In genomic region chr3:51397389-51397788, GRCh38 we compare ENCODE assay signal across 15 cellular contexts. TPM values are rescaled to one million over a fixed set of nuclear protein-coding genes. Genes with fewer than 3 reads are reported as not detected.
DNase-seq lines count a peak whose midpoint lies in the region; ATAC-seq and TF ChIP-seq lines count a peak whose summit lies in the region.
"Had no signal": no experiment of that assay in that cellular context is flagged by ENCODE, and none has a peak within 500 bp of the region (broad histone marks: within the 10 kb centered on the region; RNA-seq: fewer than 3 reads in every experiment).

No MANE protein-coding gene starts in this region.

- no peaks in the 10 kb centered on the region for H3K9me3 Mint-ChIP-seq in Calu3 (ENCODE audit: low read depth, unreplicated experiment)
- no peaks in the 10 kb centered on the region for H3K9me3 Mint-ChIP-seq in activated naive CD8-positive, alpha-beta T cell treated with anti-CD3 and anti-CD28 coated beads, Interleukin-2, amount 50 U/mL, for 24 hours

- H3K9me2 ChIP-seq in neural cell (ENCODE audit: insufficient read depth, low read length), result no peaks in the 10 kb centered on the region

- POLR2A ChIA-PET in AG04450 (lab: Yijun Ruan, JAX), result interaction anchor here (0.5 kb wide), 1 partner anchor 103 kb away, joined by 9 read pairs; no protein-coding TSS in a partner anchor

- no peak for TF ChIP-seq EP300 in neural cell (conservative IDR thresholded peaks at IDR 0.05; ENCODE audit: poor library complexity, severe bottlenecking)

- no peak for DNase-seq in AG04450 (ENCODE audit: low read depth, low spot score)
- DNase-seq in Calu3, result no peak
- DNase-seq in activated naive CD8-positive, alpha-beta T cell treated with anti-CD3 and anti-CD28 coated beads, Interleukin-2, amount 50 U/mL, for 24 hours, result no peak
- no peak for DNase-seq in GM10266 (ENCODE audit: extremely low spot score)
- DNase-seq: C1 segment of cervical spinal cord; effector memory CD4-positive, alpha-beta T cell; mesendoderm; NCI-H1694 treated with DMSO at 0.1 percent for 48 hours; NCI-H510A; substantia nigra had no signal

- TF ChIP-seq CTCF in AG04450 (IDR thresholded peaks at IDR 0.05; ENCODE audit: low read depth, low read length) (no peak), Calu3 (IDR thresholded peaks at IDR 0.05; ENCODE audit: unreplicated experiment) (no peak), neural cell (IDR thresholded peaks at IDR 0.05; ENCODE audit: poor library complexity, severe bottlenecking) (no peak), GM10266 (IDR thresholded peaks at IDR 0.05; ENCODE audit: control insufficient read depth, insufficient read depth, low read depth, missing control alignments) (no peak)

- TF ChIP-seq RAD21 in neural cell (conservative IDR thresholded peaks at IDR 0.05), result no peak

- ATAC-seq in activated naive CD8-positive, alpha-beta T cell treated with anti-CD3 and anti-CD28 coated beads, Interleukin-2, amount 50 U/mL, for 24 hours, result no peak
- no peak for ATAC-seq in GM21367 (IDR thresholded peaks at IDR 0.05; ENCODE audit: unreplicated experiment)
- ATAC-seq in HG03097 (IDR thresholded peaks at IDR 0.05; ENCODE audit: low FRiP score, unreplicated experiment), result no peak
- ATAC-seq: pancreas had no signal

- peaks cover 26% of the 10 kb centered on the region for H3K79me2 ChIP-seq in neural cell (replicated peaks; ENCODE audit: insufficient read depth, low read length)

- peak overlapping the region; percentile 18 for H3K9ac ChIP-seq in neural cell (ENCODE audit: low read length)

- H3K27me3 ChIP-seq in AG04450 (ENCODE audit: control insufficient read depth, insufficient read depth, low read length) (no peaks in the 10 kb centered on the region), neural cell (ENCODE audit: insufficient read depth, low read depth, low read length) (no peaks in the 10 kb centered on the region)
- H3K27me3 ChIP-seq: pancreas had no signal

- no peak overlapping the region for H3K4me3 ChIP-seq in AG04450 (ENCODE audit: low read depth, low read length)
- no peak overlapping the region for H3K4me3 ChIP-seq in neural cell (ENCODE audit: low read length)
- H3K4me3 ChIP-seq: pancreas, SK-N-MC had no signal

- H3K9me3 ChIP-seq in AG04450 (ENCODE audit: control insufficient read depth, insufficient read depth, low read length) (peaks cover 14% of the 10 kb centered on the region), neural cell (ENCODE audit: low read length) (no peaks in the 10 kb centered on the region)
- H3K9me3 ChIP-seq: pancreas had no signal

- CTCF ChIA-PET in AG04450 (lab: Charles Lee) (interaction anchor here (0.9 to 1.9 kb wide), 4 partner anchors 8 to 544 kb away, joined by 3 to 4 read pairs (median 3); partner anchors contain the start of gene RRP9), Calu3 (lab: Charles Lee) (no interaction called here)

- H4K20me1 ChIP-seq in neural cell (ENCODE audit: insufficient read depth), result peaks cover 11% of the 10 kb centered on the region

- H3K27ac ChIP-seq in AG04450 (ENCODE audit: low read depth, low read length) (peak overlapping the region; percentile 21), neural cell (ENCODE audit: low read length) (peak overlapping the region; percentile 84)
- H3K27ac ChIP-seq: pancreas had no signal

- peaks cover 7% of the 10 kb centered on the region for H3K4me1 Mint-ChIP-seq in Calu3 (ENCODE audit: low read depth, unreplicated experiment)
- H3K4me1 Mint-ChIP-seq in activated naive CD8-positive, alpha-beta T cell treated with anti-CD3 and anti-CD28 coated beads, Interleukin-2, amount 50 U/mL, for 24 hours, result peaks cover 41% of the 10 kb centered on the region

- intact Hi-C loops in Calu3 (cut with micrococcal nuclease; ENCODE audit: unreplicated experiment), result no loop called here

- no peak overlapping the region for H3K4me2 ChIP-seq in neural cell (ENCODE audit: low read length)

- H3K36me3 Mint-ChIP-seq in Calu3 (ENCODE audit: insufficient read depth, unreplicated experiment), result peaks cover 51% of the 10 kb centered on the region
- H3K36me3 Mint-ChIP-seq in activated naive CD8-positive, alpha-beta T cell treated with anti-CD3 and anti-CD28 coated beads, Interleukin-2, amount 50 U/mL, for 24 hours (ENCODE audit: low read depth), result peaks cover 59% of the 10 kb centered on the region

- H3K36me3 ChIP-seq in neural cell (ENCODE audit: insufficient read depth, low read length), result peaks cover 29% of the 10 kb centered on the region

- no peak overlapping the region for H3K4me3 Mint-ChIP-seq in Calu3 (ENCODE audit: low read depth, unreplicated experiment)
- no peak overlapping the region for H3K4me3 Mint-ChIP-seq in activated naive CD8-positive, alpha-beta T cell treated with anti-CD3 and anti-CD28 coated beads, Interleukin-2, amount 50 U/mL, for 24 hours

- H3K27me3 Mint-ChIP-seq in Calu3 (ENCODE audit: unreplicated experiment), result no peaks in the 10 kb centered on the region
- no peaks in the 10 kb centered on the region for H3K27me3 Mint-ChIP-seq in activated naive CD8-positive, alpha-beta T cell treated with anti-CD3 and anti-CD28 coated beads, Interleukin-2, amount 50 U/mL, for 24 hours

- H3F3A ChIP-seq in neural cell (ENCODE audit: insufficient read depth, low read length, poor library complexity, severe bottlenecking), result peaks cover 2% of the 10 kb centered on the region

- BruUV-seq in Calu3 (replicated peaks; lab: Mats Ljungman, UMichigan), result no TSS peak

- peak overlapping the region; percentile 30 for H3K27ac Mint-ChIP-seq in Calu3 (ENCODE audit: unreplicated experiment)
- peak overlapping the region; percentile 52 for H3K27ac Mint-ChIP-seq in activated naive CD8-positive, alpha-beta T cell treated with anti-CD3 and anti-CD28 coated beads, Interleukin-2, amount 50 U/mL, for 24 hours

- H2AFZ ChIP-seq in neural cell (ENCODE audit: low read depth, low read length), result no peak overlapping the region

TF ChIP-seq in neural cell, 6 proteins besides CTCF, POLR2A, EP300 and RAD21:
- TF ChIP-seq POLR2AphosphoS5 (IDR thresholded peaks at IDR 0.05) (peak; percentile 10), REST (IDR thresholded peaks at IDR 0.05; ENCODE audit: borderline replicate concordance) (no peak)
TF ChIP-seq in neural cell: peak in this region for 1.

RNA-seq across cellular contexts. Expression of gene RBM15B, which starts 6.3 kb away (rescaled TPM):
- 12.5 and 17.0 TPM in 2 replicates for polyA plus RNA-seq in AG04450 (2011; rRNA removed)
- polyA minus RNA-seq in AG04450 (2011; rRNA and poly(A)+ RNA removed), result 21.9 and 25.8 TPM in 2 replicates
- total RNA-seq in Calu3 (2022), result 40.6 and 43.8 TPM in 2 replicates
- polyA plus RNA-seq in neural cell, result 24.1 and 27.4 TPM in 2 replicates
- polyA minus RNA-seq in neural cell, result 65.9 and 73.0 TPM in 2 replicates

RNA-seq across cellular contexts. Expression of gene MANF, which starts 12.3 kb away (rescaled TPM):
- 58.8 and 79.5 TPM in 2 replicates for polyA plus RNA-seq in AG04450 (2011; rRNA removed)
- polyA minus RNA-seq in AG04450 (2011; rRNA and poly(A)+ RNA removed), result 15.5 and 16.5 TPM in 2 replicates
- 140 and 176 TPM in 2 replicates for total RNA-seq in Calu3 (2022)
- 60.7 and 77.3 TPM in 2 replicates for polyA plus RNA-seq in neural cell
- 23.4 and 26.3 TPM in 2 replicates for polyA minus RNA-seq in neural cell
